ENCODE assay signal across 23 cellular contexts in genomic region chr6:10743514-10743913, GRCh38. TPM values are rescaled to one million over a fixed set of nuclear protein-coding genes. Genes with fewer than 3 reads are reported as not detected.
A peak's percentile ranks its signal among the peaks of the same experiment; 100 is the strongest.
DNase-seq lines count a peak whose midpoint lies in the region; ATAC-seq, FAIRE-seq and TF ChIP-seq lines count a peak whose summit lies in the region.
"Had no signal": no experiment of that assay in that cellular context is flagged by ENCODE, and none has a peak within 500 bp of the region (broad histone marks: within the 10 kb centered on the region; RNA-seq: fewer than 3 reads in every experiment).

No MANE protein-coding gene starts in this region.

- TF ChIP-seq POLR2A in K562 (conservative IDR thresholded peaks at IDR 0.05) (no peak), ovary (IDR thresholded peaks at IDR 0.05) (no peak)

- no peak overlapping the region for H3K27ac ChIP-seq in CD4-positive, alpha-beta T cell (ENCODE audit: low read depth, low read length)
- H3K27ac ChIP-seq in K562 (ENCODE audit: extremely low read depth, low read depth, low read length) (no peak overlapping the region), ovary (no peak overlapping the region)
- H3K27ac ChIP-seq: A549; BLaER1 treated with 17β-estradiol and CSF1 and Interleukin-3, amounts not matched to agents 10 nM and 100 nM had no signal

- H3K36me3 ChIP-seq in H7 (replicated peaks; ENCODE audit: control insufficient read depth, insufficient read depth, low read length) = no peaks in the 10 kb centered on the region; the same call in 1 of the 2 replicates
- H3K36me3 ChIP-seq in K562 (ENCODE audit: control insufficient read depth, insufficient read depth, low read length) = peaks cover 3% of the 10 kb centered on the region; the same call in 2 of the 3 replicates
- no peaks in the 10 kb centered on the region for H3K36me3 ChIP-seq in ovary
- H3K36me3 ChIP-seq: BE2C had no signal

- 54% methylated on average over 6 of the region's 6 CpGs for WGBS in K562 (ENCODE audit: insufficient coverage, low coverage, missing lambda C conversion rate)
- 79 to 88% (median 86%) methylated on average over 6 of the region's 6 CpGs for WGBS in ovary, 3 donors

- no peaks in the 10 kb centered on the region for H3K27me3 Mint-ChIP-seq in CD4-positive, alpha-beta T cell
- no peaks in the 10 kb centered on the region for H3K27me3 Mint-ChIP-seq in activated naive CD8-positive, alpha-beta T cell treated with anti-CD3 and anti-CD28 coated beads for 36 hours
- H3K27me3 Mint-ChIP-seq: CD4-positive, alpha-beta memory T cell had no signal

- intact Hi-C loops in CD4-positive, alpha-beta T cell (cut with DNase I, micrococcal nuclease) = no loop called here
- intact Hi-C loops in K562 (cut with micrococcal nuclease) = no loop called here
- intact Hi-C loops in ovary (cut with DNase I) = loop anchor here in 1 of 4 donors (10.0 kb wide), 1 partner anchor 49 kb away; the partner anchor contains the start of genes C6orf52 and PAK1IP1

- peaks cover 8% of the 10 kb centered on the region for H3K36me3 Mint-ChIP-seq in CD4-positive, alpha-beta T cell (ENCODE audit: low read depth)
- H3K36me3 Mint-ChIP-seq in activated naive CD8-positive, alpha-beta T cell treated with anti-CD3 and anti-CD28 coated beads for 36 hours = peaks cover 4% of the 10 kb centered on the region

- H3K9me3 Mint-ChIP-seq in CD4-positive, alpha-beta T cell = no peaks in the 10 kb centered on the region
- H3K9me3 Mint-ChIP-seq in activated naive CD8-positive, alpha-beta T cell treated with anti-CD3 and anti-CD28 coated beads for 36 hours = no peaks in the 10 kb centered on the region

- no peak for FAIRE-seq in K562 (lab: Jason Lieb, UNC)
- FAIRE-seq: A549, GM12878, GM19239, H54 had no signal

- no peaks in the 10 kb centered on the region for H3K27me3 ChIP-seq in CD4-positive, alpha-beta T cell (ENCODE audit: control insufficient read depth, insufficient read depth, low read length)
- H3K27me3 ChIP-seq in H7 (ENCODE audit: control insufficient read depth, insufficient read depth, low read length) (no peaks in the 10 kb centered on the region), K562 (ENCODE audit: control insufficient read depth in 2 of 2, insufficient read depth in 2 of 2, low read length in 2 of 2) (no peaks in the 10 kb centered on the region), ovary (no peaks in the 10 kb centered on the region)
- H3K27me3 ChIP-seq: BE2C; BLaER1 treated with 17β-estradiol and CSF1 and Interleukin-3, amounts not matched to agents 10 nM and 100 nM had no signal

- no peaks in the 10 kb centered on the region for H3K9me1 ChIP-seq in K562 (ENCODE audit: control insufficient read depth, insufficient read depth, low read length)

- H3K27ac Mint-ChIP-seq in CD4-positive, alpha-beta T cell = peak overlapping the region; percentile 36
- H3K27ac Mint-ChIP-seq in activated naive CD8-positive, alpha-beta T cell treated with anti-CD3 and anti-CD28 coated beads for 36 hours = no peak overlapping the region
- H3K27ac Mint-ChIP-seq: CD14-positive monocyte had no signal

- no peak for DNase-seq in CD4-positive, alpha-beta T cell
- peak; percentile 15 for DNase-seq in H7
- DNase-seq in K562 (ENCODE audit: extremely low read depth in 1 of 4, low spot score in 3 of 4) = peak in 1 of 4 experiments; percentile 1
- no peak for DNase-seq in activated naive CD8-positive, alpha-beta T cell treated with anti-CD3 and anti-CD28 coated beads for 36 hours
- no peak for DNase-seq in ovary
- no peak for DNase-seq in KBM-7
- DNase-seq: 8988T; ACHN; AML-193; BE2C; Calu3; CD4-positive, alpha-beta memory T cell; COR-L47; EL; GDM1; GOT3; HCEC 1CT had no signal

- BruUV-seq in K562 (replicated peaks; lab: Mats Ljungman, UMichigan) = no TSS peak

- POLR2A ChIA-PET in CD4-positive, alpha-beta T cell (lab: Charles Lee) = no interaction called here
- POLR2A ChIA-PET in K562 (lab: Yijun Ruan, JAX) = interaction anchor here (0.7 to 1.4 kb wide), 3 partner anchors 13 to 1475 kb away, joined by 3 to 4 read pairs (median 3); no protein-coding TSS in a partner anchor

- no peak for TF ChIP-seq RAD21 in K562 (CRISPR knock-in tag; conservative IDR thresholded peaks at IDR 0.05 in 1 of 2, IDR thresholded peaks at IDR 0.05 in 1 of 2)

- no peak overlapping the region for H3K4me3 ChIP-seq in H7 (ENCODE audit: insufficient read depth, low read depth, low read length)
- H3K4me3 ChIP-seq in K562 = no peak overlapping the region
- H3K4me3 ChIP-seq in ovary = no peak overlapping the region
- H3K4me3 ChIP-seq: A549; BLaER1 treated with 17β-estradiol and CSF1 and Interleukin-3, amounts not matched to agents 10 nM and 100 nM; GM12878 had no signal

- H3K4me3 Mint-ChIP-seq in CD4-positive, alpha-beta T cell = peak overlapping the region; percentile 27
- no peak overlapping the region for H3K4me3 Mint-ChIP-seq in activated naive CD8-positive, alpha-beta T cell treated with anti-CD3 and anti-CD28 coated beads for 36 hours
- H3K4me3 Mint-ChIP-seq: CD14-positive monocyte; CD4-positive, alpha-beta memory T cell had no signal

- in situ Hi-C loops in K562 (cut with MboI) = no loop called here
- in situ Hi-C loops in KBM-7 (cut with MboI; ENCODE audit: low pct_unique_long_range_greater_than_20kb, low sequenced_read_pairs) = no loop called here

- no peak for TF ChIP-seq CTCF in CD4-positive, alpha-beta T cell (IDR thresholded peaks at IDR 0.05)
- TF ChIP-seq CTCF in K562 (IDR thresholded peaks at IDR 0.05 in 2 of 3, conservative IDR thresholded peaks at IDR 0.05 in 1 of 3; ENCODE audit: insufficient read depth in 2 of 3, low read depth in 1 of 3, low read length in 3 of 3) = no peak
- TF ChIP-seq CTCF in ovary (IDR thresholded peaks at IDR 0.05) = no peak

- H2AFZ ChIP-seq in K562 (ENCODE audit: low read depth, low read length) = no peak overlapping the region

- H3K4me1 ChIP-seq in K562 (replicated peaks in 1 of 2; ENCODE audit: control insufficient read depth in 2 of 2, insufficient read depth in 2 of 2, low read length in 2 of 2) = peaks cover 19 to 22% of the 10 kb centered on the region in 2 experiments
- H3K4me1 ChIP-seq in ovary (ENCODE audit: insufficient read depth) = no peaks in the 10 kb centered on the region

- TF ChIP-seq EP300 in K562 (IDR thresholded peaks at IDR 0.05; ENCODE audit: low read length) (no peak), ovary (IDR thresholded peaks at IDR 0.05) (no peak)

- H3K9ac ChIP-seq in K562 (ENCODE audit: insufficient read depth in 1 of 2, low read depth in 2 of 2, low read length in 2 of 2) = no peak overlapping the region
- H3K9ac ChIP-seq: BLaER1 treated with 17β-estradiol and CSF1 and Interleukin-3, amounts not matched to agents 10 nM and 100 nM had no signal

- H3K4me1 Mint-ChIP-seq in CD4-positive, alpha-beta T cell (ENCODE audit: low read depth) = peaks cover 33% of the 10 kb centered on the region
- peaks cover 12% of the 10 kb centered on the region for H3K4me1 Mint-ChIP-seq in activated naive CD8-positive, alpha-beta T cell treated with anti-CD3 and anti-CD28 coated beads for 36 hours

- no peaks in the 10 kb centered on the region for H3K9me3 ChIP-seq in CD4-positive, alpha-beta T cell (ENCODE audit: control insufficient read depth, low read length)
- no peaks in the 10 kb centered on the region for H3K9me3 ChIP-seq in K562 (replicated peaks; ENCODE audit: control insufficient read depth, insufficient read depth, low read depth, low read length)
- H3K9me3 ChIP-seq in ovary = no peaks in the 10 kb centered on the region
- H3K9me3 ChIP-seq: A549, BE2C had no signal

- H3K4me2 ChIP-seq in K562 (ENCODE audit: insufficient read depth, low read length) = no peak overlapping the region
- H3K4me2 ChIP-seq: A549; BLaER1 treated with 17β-estradiol and CSF1 and Interleukin-3, amounts not matched to agents 10 nM and 100 nM had no signal

- ATAC-seq in CD4-positive, alpha-beta T cell (ENCODE audit: poor library complexity) = no peak
- ATAC-seq in K562 = no peak
- ATAC-seq: A549, GM12878 had no signal

- H3K79me2 ChIP-seq in K562 (ENCODE audit: control insufficient read depth, insufficient read depth, low read length) = peaks cover 10% of the 10 kb centered on the region

- CTCF ChIA-PET in CD4-positive, alpha-beta T cell (lab: Charles Lee) = interaction anchor here (0.6 kb wide), 1 partner anchor 39 kb away, joined by 5 read pairs; no protein-coding TSS in a partner anchor
- CTCF ChIA-PET in K562 (lab: Yijun Ruan, JAX; ENCODE audit: low intra/inter-chr PET ratio) = no interaction called here

- H4K20me1 ChIP-seq in K562 (replicated peaks; ENCODE audit: control insufficient read depth, insufficient read depth, low read length) = no peaks in the 10 kb centered on the region

RNA-seq across cellular contexts. Expression of gene TMEM14B, which starts 4.1 kb away (rescaled TPM):
- 10 to 100 TPM; 41.8 to 44.1 TPM for total RNA-seq in CD4-positive, alpha-beta T cell
- 90.6 and 120 TPM in 2 replicates for total RNA-seq in H7 (2014; rRNA removed; shearing (Covaris generic))
- total RNA-seq in K562 (2011; cell fraction: chromatin; rRNA removed; ENCODE audit: low replicate concordance) = 120 and 171 TPM in 2 replicates
- total RNA-seq in K562 (2011; cell fraction: nucleolus; rRNA removed) = 123 and 128 TPM in 2 replicates
- total RNA-seq in K562 (2011; cell fraction: nucleoplasm; rRNA removed) = 191 and 263 TPM in 2 replicates
- 149 and 174 TPM in 2 replicates for total RNA-seq in K562 (2014; rRNA removed)
- total RNA-seq in K562 (2014; rRNA removed; fragmentation: Illumina TruSeq; extraction: Trizol) = 263 and 285 TPM in 2 replicates
- total RNA-seq in K562 (2015; rRNA removed; fragmentation: Illumina TruSeq; extraction: Trizol) = 181 and 217 TPM in 2 replicates
- 211 and 214 TPM in 2 replicates for total RNA-seq in K562 (2021)
- 247 and 349 TPM in 2 replicates for polyA plus RNA-seq in K562 (2011; rRNA removed)
- polyA plus RNA-seq in K562 (2011; cell fraction: cytosol; rRNA removed) = 133 and 189 TPM in 2 replicates
- 63.2 and 95.0 TPM in 2 replicates for polyA plus RNA-seq in K562 (2011; cell fraction: nucleus; rRNA removed)
- 154 and 229 TPM in 2 replicates for polyA plus RNA-seq in K562 (2012)
- polyA plus RNA-seq in K562 (2014; fragmentation: Illumina TruSeq; extraction: Trizol) = 198 and 252 TPM in 2 replicates
- polyA plus RNA-seq in K562 (2014; fragmentation: Nextera tagmentation; extraction: Ambion mirVana) = 100 to 1,000 TPM; 777 to 862 TPM
- 271 and 298 TPM in 2 replicates for polyA plus RNA-seq in K562 (2014; rRNA removed)
- 116 and 118 TPM in 2 replicates for polyA minus RNA-seq in K562 (2011; rRNA and poly(A)+ RNA removed)
- polyA minus RNA-seq in K562 (2011; cell fraction: cytosol; rRNA and poly(A)+ RNA removed) = 39.9 and 48.1 TPM in 2 replicates
- 44.7 and 82.3 TPM in 2 replicates for polyA minus RNA-seq in K562 (2011; cell fraction: nucleus; rRNA and poly(A)+ RNA removed)
- 100 to 1,000 TPM; 112 to 113 TPM for total RNA-seq in activated naive CD8-positive, alpha-beta T cell treated with anti-CD3 and anti-CD28 coated beads for 36 hours
- 10 to 100 TPM; 64.7 to 82.5 (median 72.4) TPM for total RNA-seq in ovary
- 100 to 1,000 TPM in 1 of 2 donors, 10 to 100 TPM in 1; 92.2 to 123 TPM for polyA plus RNA-seq in ovary

RNA-seq across cellular contexts. Expression of gene TMEM14C, which starts 20.6 kb away (rescaled TPM):
- 10 to 100 TPM; 14.4 to 14.6 TPM for total RNA-seq in CD4-positive, alpha-beta T cell
- 129 and 153 TPM in 2 replicates for total RNA-seq in H7 (2014; rRNA removed; shearing (Covaris generic))
- 79.7 and 82.0 TPM in 2 replicates for total RNA-seq in K562 (2011; cell fraction: chromatin; rRNA removed; ENCODE audit: low replicate concordance)
- 114 and 131 TPM in 2 replicates for total RNA-seq in K562 (2011; cell fraction: nucleolus; rRNA removed)
- 125 and 142 TPM in 2 replicates for total RNA-seq in K562 (2011; cell fraction: nucleoplasm; rRNA removed)
- total RNA-seq in K562 (2014; rRNA removed) = 151 TPM in 2 replicates
- total RNA-seq in K562 (2014; rRNA removed; fragmentation: Illumina TruSeq; extraction: Trizol) = 213 and 225 TPM in 2 replicates
- 150 and 160 TPM in 2 replicates for total RNA-seq in K562 (2015; rRNA removed; fragmentation: Illumina TruSeq; extraction: Trizol)
- total RNA-seq in K562 (2021) = 183 and 204 TPM in 2 replicates
- polyA plus RNA-seq in K562 (2011; rRNA removed) = 319 and 402 TPM in 2 replicates
- polyA plus RNA-seq in K562 (2011; cell fraction: cytosol; rRNA removed) = 252 and 276 TPM in 2 replicates
- 76.8 and 123 TPM in 2 replicates for polyA plus RNA-seq in K562 (2011; cell fraction: nucleus; rRNA removed)
- polyA plus RNA-seq in K562 (2012) = 226 and 283 TPM in 2 replicates
- polyA plus RNA-seq in K562 (2014; fragmentation: Illumina TruSeq; extraction: Trizol) = 209 and 263 TPM in 2 replicates
- 100 to 1,000 TPM; 472 to 496 TPM for polyA plus RNA-seq in K562 (2014; fragmentation: Nextera tagmentation; extraction: Ambion mirVana)
- polyA plus RNA-seq in K562 (2014; rRNA removed) = 264 and 287 TPM in 2 replicates
- 118 and 125 TPM in 2 replicates for polyA minus RNA-seq in K562 (2011; rRNA and poly(A)+ RNA removed)
- polyA minus RNA-seq in K562 (2011; cell fraction: cytosol; rRNA and poly(A)+ RNA removed) = 42.3 and 50.0 TPM in 2 replicates
- polyA minus RNA-seq in K562 (2011; cell fraction: nucleus; rRNA and poly(A)+ RNA removed) = 13.3 and 23.7 TPM in 2 replicates
- 10 to 100 TPM; 67.0 to 70.7 TPM for total RNA-seq in activated naive CD8-positive, alpha-beta T cell treated with anti-CD3 and anti-CD28 coated beads for 36 hours
- 100 to 1,000 TPM in 3 of 7 donors, 10 to 100 TPM in 4; 92.8 to 146 (median 99.4) TPM for total RNA-seq in ovary
- polyA plus RNA-seq in ovary = 100 to 1,000 TPM; 167 to 207 TPM

RNA-seq across cellular contexts. Expression of gene PAK1IP1, which starts 48.7 kb away (rescaled TPM):
- 1 to 10 TPM; 4.1 to 5.8 TPM for total RNA-seq in CD4-positive, alpha-beta T cell
- total RNA-seq in H7 (2014; rRNA removed; shearing (Covaris generic)) = 39.9 and 44.8 TPM in 2 replicates
- 9.9 and 14.5 TPM in 2 replicates for total RNA-seq in K562 (2011; cell fraction: chromatin; rRNA removed; ENCODE audit: low replicate concordance)
- 10.0 and 11.4 TPM in 2 replicates for total RNA-seq in K562 (2011; cell fraction: nucleolus; rRNA removed)
- 8.3 and 10.3 TPM in 2 replicates for total RNA-seq in K562 (2011; cell fraction: nucleoplasm; rRNA removed)
- total RNA-seq in K562 (2014; rRNA removed) (50.0 and 52.4 TPM in 2 replicates), K562 (2014; rRNA removed; fragmentation: Illumina TruSeq; extraction: Trizol) (87.0 and 95.7 TPM in 2 replicates), K562 (2015; rRNA removed; fragmentation: Illumina TruSeq; extraction: Trizol) (87.3 and 90.9 TPM in 2 replicates), K562 (2021) (52.4 and 56.5 TPM in 2 replicates), ovary (10 to 100 TPM in 5 of 7 donors, 1 to 10 TPM in 2; 5.6 to 21.7 (median 12.4) TPM)
- polyA plus RNA-seq in K562 (2011; rRNA removed) (49.0 and 69.7 TPM in 2 replicates), K562 (2014; fragmentation: Illumina TruSeq; extraction: Trizol) (85.9 and 108 TPM in 2 replicates), K562 (2014; fragmentation: Nextera tagmentation; extraction: Ambion mirVana) (100 to 1,000 TPM; 189 to 200 TPM), K562 (2014; rRNA removed) (63.5 and 64.4 TPM in 2 replicates), ovary (10 to 100 TPM in 1 of 2 donors, 1 to 10 TPM in 1; 6.8 to 13.2 TPM)
- polyA plus RNA-seq in K562 (2011; cell fraction: cytosol; rRNA removed) = 16.3 and 22.3 TPM in 2 replicates
- polyA plus RNA-seq in K562 (2011; cell fraction: nucleus; rRNA removed) = 16.1 and 17.8 TPM in 2 replicates
- polyA plus RNA-seq in K562 (2012) = 28.9 and 46.1 TPM in 2 replicates
- polyA minus RNA-seq in K562 (2011; rRNA and poly(A)+ RNA removed) = 31.3 and 35.1 TPM in 2 replicates
- polyA minus RNA-seq in K562 (2011; cell fraction: cytosol; rRNA and poly(A)+ RNA removed) = 9.4 and 11.9 TPM in 2 replicates
- polyA minus RNA-seq in K562 (2011; cell fraction: nucleus; rRNA and poly(A)+ RNA removed) = 6.9 and 11.3 TPM in 2 replicates
- 10 to 100 TPM; 58.5 to 60.2 TPM for total RNA-seq in activated naive CD8-positive, alpha-beta T cell treated with anti-CD3 and anti-CD28 coated beads for 36 hours

RNA-seq across cellular contexts. Expression of gene C6orf52, which starts 49.1 kb away (rescaled TPM):
- total RNA-seq in CD4-positive, alpha-beta T cell = not detected
- 0.26 and 4.6 TPM in 2 replicates for total RNA-seq in H7 (2014; rRNA removed; shearing (Covaris generic))
- total RNA-seq in K562 (2011; cell fraction: chromatin; rRNA removed; ENCODE audit: low replicate concordance) = 1.6 and 1.8 TPM in 2 replicates
- 1.8 and 2.5 TPM in 2 replicates for total RNA-seq in K562 (2011; cell fraction: nucleolus; rRNA removed)
- 1.5 and 4.0 TPM in 2 replicates for total RNA-seq in K562 (2011; cell fraction: nucleoplasm; rRNA removed)
- total RNA-seq in K562 (2014; rRNA removed) (6.7 and 11.7 TPM in 2 replicates), K562 (2014; rRNA removed; fragmentation: Illumina TruSeq; extraction: Trizol) (11.1 and 14.9 TPM in 2 replicates), K562 (2015; rRNA removed; fragmentation: Illumina TruSeq; extraction: Trizol) (7.4 and 10.8 TPM in 2 replicates), K562 (2021) (10.5 TPM in 2 replicates), ovary (1 to 10 TPM in 2 of 7 donors, under 1 TPM in 1, not detected in 4; 0.59 to 2.6 (median 2.0) TPM)
- polyA plus RNA-seq in K562 (2011; rRNA removed) (11.8 and 14.0 TPM in 2 replicates), K562 (2014; fragmentation: Illumina TruSeq; extraction: Trizol) (12.3 and 12.9 TPM in 2 replicates), K562 (2014; fragmentation: Nextera tagmentation; extraction: Ambion mirVana) (10 to 100 TPM; 27.6 to 37.0 TPM), K562 (2014; rRNA removed) (9.1 and 10.7 TPM in 2 replicates), ovary (1 to 10 TPM in 1 of 2 donors, under 1 TPM in 1; 0.73 to 1.5 TPM)
- polyA plus RNA-seq in K562 (2011; cell fraction: cytosol; rRNA removed) = 6.8 and 13.2 TPM in 2 replicates
- 3.6 and 7.2 TPM in 2 replicates for polyA plus RNA-seq in K562 (2011; cell fraction: nucleus; rRNA removed)
- 6.7 and 8.1 TPM in 2 replicates for polyA plus RNA-seq in K562 (2012)
- polyA minus RNA-seq in K562 (2011; rRNA and poly(A)+ RNA removed) = 6.4 and 6.5 TPM in 2 replicates
- polyA minus RNA-seq in K562 (2011; cell fraction: cytosol; rRNA and poly(A)+ RNA removed) = 3.1 TPM in 1 of 2 replicates, not detected in the other
- 1.4 TPM in 1 of 2 replicates, not detected in the other for polyA minus RNA-seq in K562 (2011; cell fraction: nucleus; rRNA and poly(A)+ RNA removed)
- 1 to 10 TPM; 5.7 to 6.3 TPM for total RNA-seq in activated naive CD8-positive, alpha-beta T cell treated with anti-CD3 and anti-CD28 coated beads for 36 hours
- total RNA-seq: Calu3 had no signal
